Comparison of ENCODE assay signal across 2 cellular contexts in genomic region chr14:105412768-105413541, GRCh38.
TF ChIP-seq lines count a peak whose summit lies in the region.

No MANE protein-coding gene starts in this region.

TF ChIP-seq in IMR-90, 13 proteins besides CTCF, POLR2A, EP300 and RAD21:
- TF ChIP-seq MXI1 (IDR thresholded peaks at IDR 0.05; ENCODE audit: borderline replicate concordance, low read depth, low read length) (no peak), FOS (IDR thresholded peaks at IDR 0.05; ENCODE audit: low read depth, low read length) (no peak), USF2 (IDR thresholded peaks at IDR 0.05; ENCODE audit: low read depth, low read length) (no peak), CHD1 (IDR thresholded peaks at IDR 0.05; ENCODE audit: low read depth, low read length) (no peak), MAFK (IDR thresholded peaks at IDR 0.05; ENCODE audit: low read depth, low read length) (no peak), NFE2L2 (IDR thresholded peaks at IDR 0.05; ENCODE audit: low read depth, low read length) (no peak), RCOR1 (IDR thresholded peaks at IDR 0.05; ENCODE audit: insufficient replicate concordance, low read length) (no peak), MAZ (IDR thresholded peaks at IDR 0.05; ENCODE audit: borderline replicate concordance, low read depth, low read length) (no peak), SMC3 (IDR thresholded peaks at IDR 0.05; ENCODE audit: low read depth, low read length) (no peak), BHLHE40 (IDR thresholded peaks at IDR 0.05; ENCODE audit: low read depth, low read length) (no peak), RFX5 (IDR thresholded peaks at IDR 0.05; ENCODE audit: low read depth, low read length) (no peak), CEBPB (IDR thresholded peaks at IDR 0.05; ENCODE audit: low read depth, low read length) (no peak)
- TF ChIP-seq, protein P1, sequence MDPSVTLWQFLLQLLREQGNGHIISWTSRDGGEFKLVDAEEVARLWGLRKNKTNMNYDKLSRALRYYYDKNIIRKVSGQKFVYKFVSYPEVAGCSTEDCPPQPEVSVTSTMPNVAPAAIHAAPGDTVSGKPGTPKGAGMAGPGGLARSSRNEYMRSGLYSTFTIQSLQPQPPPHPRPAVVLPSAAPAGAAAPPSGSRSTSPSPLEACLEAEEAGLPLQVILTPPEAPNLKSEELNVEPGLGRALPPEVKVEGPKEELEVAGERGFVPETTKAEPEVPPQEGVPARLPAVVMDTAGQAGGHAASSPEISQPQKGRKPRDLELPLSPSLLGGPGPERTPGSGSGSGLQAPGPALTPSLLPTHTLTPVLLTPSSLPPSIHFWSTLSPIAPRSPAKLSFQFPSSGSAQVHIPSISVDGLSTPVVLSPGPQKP (IDR thresholded peaks at IDR 0.05; ENCODE audit: borderline replicate concordance, low read depth, low read length), result no peak

TF ChIP-seq in WTC11, 78 proteins besides CTCF, POLR2A, EP300 and RAD21:
- TF ChIP-seq TCF7 (CRISPR knock-in tag; IDR thresholded peaks at IDR 0.05; ENCODE audit: low read depth) (no peak), E2F1 (CRISPR knock-in tag; IDR thresholded peaks at IDR 0.05) (no peak), ATF1 (CRISPR knock-in tag; IDR thresholded peaks at IDR 0.05) (no peak), ZNF671 (CRISPR knock-in tag; IDR thresholded peaks at IDR 0.05) (no peak), NFATC4 (CRISPR knock-in tag; IDR thresholded peaks at IDR 0.05) (no peak), MXD4 (CRISPR knock-in tag; IDR thresholded peaks at IDR 0.05; ENCODE audit: borderline replicate concordance) (no peak), CREM (CRISPR knock-in tag; IDR thresholded peaks at IDR 0.05) (no peak), ZSCAN18 (CRISPR knock-in tag; IDR thresholded peaks at IDR 0.05) (no peak), GTF2I (CRISPR knock-in tag; conservative IDR thresholded peaks at IDR 0.05) (no peak), FOXP1 (CRISPR knock-in tag; IDR thresholded peaks at IDR 0.05; ENCODE audit: borderline replicate concordance) (no peak), ZNF121 (CRISPR knock-in tag; IDR thresholded peaks at IDR 0.05) (no peak), HMGXB4 (CRISPR knock-in tag; IDR thresholded peaks at IDR 0.05) (no peak)
